Comparison of ENCODE assay signal across 34 cellular contexts in genomic region chr13:68046900-68047299, GRCh38.
"Had no signal": no experiment of that assay in that cellular context is flagged by ENCODE, and none has a peak within 500 bp of the region (broad histone marks: within the 10 kb centered on the region; RNA-seq: fewer than 3 reads in every experiment).

No MANE protein-coding gene starts in this region.

- DNase-seq: activated CD4-positive, alpha-beta T cell treated with anti-CD3 and anti-CD28 coated beads for 1 hour; activated CD4-positive, alpha-beta T cell treated with anti-CD3 and anti-CD28 coated beads, Interleukin-2, amount 10 ng/mL, durations not matched to agents 7 days and 5 days; activated CD8-positive, alpha-beta T cell treated with anti-CD3 and anti-CD28 coated beads for 36 hours; activated naive CD4-positive, alpha-beta T cell; activated T-cell treated with anti-CD3 and anti-CD28 coated beads for 4 hours; activated T-cell treated with anti-CD3 and anti-CD28 coated beads, Interleukin-2, amount 50 U/mL, for 72 hours; aorta; body of pancreas; cerebellar nuclear complex; dorsolateral prefrontal cortex; effector memory CD4-positive, alpha-beta T cell; erythroblast; foreskin keratinocyte; heart right ventricle; kidney glomerular epithelial cell; left lung; naive thymus-derived CD4-positive, alpha-beta T cell; pancreas; retina; sigmoid colon; small intestine; stimulated activated CD4-positive, alpha-beta T cell treated with anti-CD3 and anti-CD28 coated beads, Interleukin-1b, Interleukin-23, amount 100 ng/mL, for 48 hours; stimulated activated CD4-positive, alpha-beta T cell treated with anti-CD3 and anti-CD28 coated beads, Interleukin-4, amount 100 ng/mL, for 4 hours; stimulated activated CD8-positive, alpha-beta memory T cell treated with anti-CD3 and anti-CD28 coated beads, Interleukin-4, amount 100 ng/mL, for 48 hours; stimulated activated naive CD8-positive, alpha-beta T cell treated with anti-CD3 and anti-CD28 coated beads, Interleukin-15, amount 100 ng/mL, for 72 hours; T-helper 17 cell; thyroid gland; upper lobe of left lung had no signal

- H3K4me3 Mint-ChIP-seq: activated CD4-positive, alpha-beta T cell treated with anti-CD3 and anti-CD28 coated beads, Interleukin-2, amount 10 ng/mL, durations not matched to agents 7 days and 5 days; activated CD8-positive, alpha-beta T cell treated with anti-CD3 and anti-CD28 coated beads for 36 hours; activated T-cell treated with anti-CD3 and anti-CD28 coated beads, Interleukin-2, amount 50 U/mL, for 72 hours; mesothelial cell of epicardium; naive thymus-derived CD4-positive, alpha-beta T cell; stimulated activated memory B cell treated with anti-CD40 and anti-IgM and Interleukin-4, amounts not matched to agents 10 μg/mL and 1 μg/mL and 100 μg/mL, for 72 hours; stimulated activated naive CD8-positive, alpha-beta T cell treated with anti-CD3 and anti-CD28 coated beads, Interleukin-15, amount 100 ng/mL, for 72 hours; T-helper 17 cell; WTC11 had no signal

- H3K27ac ChIP-seq: body of pancreas, coronary artery, dorsolateral prefrontal cortex, foreskin keratinocyte, heart right ventricle, left lung, pancreas, prostate gland, sigmoid colon, thyroid gland, upper lobe of left lung had no signal

- H3K27me3 Mint-ChIP-seq: activated CD4-positive, alpha-beta T cell treated with anti-CD3 and anti-CD28 coated beads, Interleukin-2, amount 10 ng/mL, durations not matched to agents 7 days and 5 days; activated CD8-positive, alpha-beta T cell treated with anti-CD3 and anti-CD28 coated beads for 36 hours; naive thymus-derived CD4-positive, alpha-beta T cell; stimulated activated memory B cell treated with anti-CD40 and anti-IgM and Interleukin-4, amounts not matched to agents 10 μg/mL and 1 μg/mL and 100 μg/mL, for 72 hours; stimulated activated naive CD8-positive, alpha-beta T cell treated with anti-CD3 and anti-CD28 coated beads, Interleukin-15, amount 100 ng/mL, for 72 hours; T-helper 17 cell had no signal

- H3K4me3 ChIP-seq: body of pancreas, coronary artery, dorsolateral prefrontal cortex, heart right ventricle, left lung, pancreas, prostate gland, sigmoid colon, thyroid gland, upper lobe of left lung had no signal

- H3K9me3 Mint-ChIP-seq: mesothelial cell of epicardium; stimulated activated memory B cell treated with anti-CD40 and anti-IgM and Interleukin-4, amounts not matched to agents 10 μg/mL and 1 μg/mL and 100 μg/mL, for 72 hours; stimulated activated naive CD8-positive, alpha-beta T cell treated with anti-CD3 and anti-CD28 coated beads, Interleukin-15, amount 100 ng/mL, for 72 hours; WTC11 had no signal

- H3K27ac Mint-ChIP-seq: activated CD4-positive, alpha-beta T cell treated with anti-CD3 and anti-CD28 coated beads, Interleukin-2, amount 10 ng/mL, durations not matched to agents 7 days and 5 days; activated CD8-positive, alpha-beta T cell treated with anti-CD3 and anti-CD28 coated beads for 36 hours; activated naive CD4-positive, alpha-beta T cell treated with anti-CD3 and anti-CD28 coated beads, Interleukin-2, amount 50 U/mL, for 72 hours; activated T-cell treated with anti-CD3 and anti-CD28 coated beads, Interleukin-2, amount 50 U/mL, for 72 hours; mesothelial cell of epicardium; naive thymus-derived CD4-positive, alpha-beta T cell; stimulated activated memory B cell treated with anti-CD40 and anti-IgM and Interleukin-4, amounts not matched to agents 10 μg/mL and 1 μg/mL and 100 μg/mL, for 72 hours; stimulated activated naive CD8-positive, alpha-beta T cell treated with anti-CD3 and anti-CD28 coated beads, Interleukin-15, amount 100 ng/mL, for 72 hours; T-helper 17 cell; WTC11 had no signal

- ATAC-seq: activated CD8-positive, alpha-beta T cell treated with anti-CD3 and anti-CD28 coated beads for 36 hours; activated naive CD4-positive, alpha-beta T cell treated with anti-CD3 and anti-CD28 coated beads, Interleukin-2, amount 50 U/mL, for 72 hours; activated T-cell treated with anti-CD3 and anti-CD28 coated beads, Interleukin-2, amount 50 U/mL, for 72 hours; body of pancreas; foreskin keratinocyte; left lung; naive thymus-derived CD4-positive, alpha-beta T cell; stimulated activated memory B cell treated with anti-CD40 and anti-IgM and Interleukin-4, amounts not matched to agents 10 μg/mL and 1 μg/mL and 100 μg/mL, for 72 hours; stimulated activated naive CD8-positive, alpha-beta T cell treated with anti-CD3 and anti-CD28 coated beads, Interleukin-15, amount 100 ng/mL, for 72 hours; T-helper 17 cell; WTC11 had no signal

- H3K4me1 ChIP-seq: body of pancreas, foreskin keratinocyte, heart right ventricle, left lung, pancreas, prostate gland, sigmoid colon, thyroid gland, upper lobe of left lung had no signal

- H3K4me1 Mint-ChIP-seq: activated CD4-positive, alpha-beta T cell treated with anti-CD3 and anti-CD28 coated beads, Interleukin-2, amount 10 ng/mL, durations not matched to agents 7 days and 5 days; naive thymus-derived CD4-positive, alpha-beta T cell; stimulated activated memory B cell treated with anti-CD40 and anti-IgM and Interleukin-4, amounts not matched to agents 10 μg/mL and 1 μg/mL and 100 μg/mL, for 72 hours; stimulated activated naive CD8-positive, alpha-beta T cell treated with anti-CD3 and anti-CD28 coated beads, Interleukin-15, amount 100 ng/mL, for 72 hours; T-helper 17 cell had no signal

- H3K27me3 ChIP-seq: body of pancreas, foreskin keratinocyte, heart right ventricle, left lung, pancreas, sigmoid colon, thyroid gland, upper lobe of left lung had no signal

- H3K36me3 Mint-ChIP-seq: activated naive CD4-positive, alpha-beta T cell treated with anti-CD3 and anti-CD28 coated beads, Interleukin-2, amount 50 U/mL, for 72 hours; mesothelial cell of epicardium; naive thymus-derived CD4-positive, alpha-beta T cell; stimulated activated memory B cell treated with anti-CD40 and anti-IgM and Interleukin-4, amounts not matched to agents 10 μg/mL and 1 μg/mL and 100 μg/mL, for 72 hours; WTC11 had no signal

- H3K36me3 ChIP-seq: heart right ventricle, left lung, pancreas, prostate gland, sigmoid colon, thyroid gland, upper lobe of left lung had no signal

- H3K9me3 ChIP-seq: body of pancreas, heart right ventricle, left lung, pancreas, prostate gland, sigmoid colon, thyroid gland, upper lobe of left lung had no signal
